In genomic region chr12:49750027-49750977, GRCh38 we compare ENCODE assay signal across 8 cellular contexts. TPM values are rescaled to one million over a fixed set of nuclear protein-coding genes. Genes with fewer than 3 reads are reported as not detected.
DNase-seq lines count a peak whose midpoint lies in the region; TF ChIP-seq lines count a peak whose summit lies in the region.

No MANE protein-coding gene starts in this region.

- TF ChIP-seq CTCF in AG10803 (conservative IDR thresholded peaks at IDR 0.05; ENCODE audit: low read length), result 0 out of 2 replicates have a peak, but pooled peaks have one; percentile 6
- TF ChIP-seq CTCF in HFFc6 (IDR thresholded peaks at IDR 0.05), result no peak

- no peak overlapping the region for H3K4me3 Mint-ChIP-seq in HFFc6

- H3K14ac ChIP-seq in trophoblast cell (ENCODE audit: low read length), result no peak overlapping the region

- peaks cover 4% of the 10 kb centered on the region; the same call in 1 of the 2 replicates for H3K27me3 Mint-ChIP-seq in HFFc6 (ENCODE audit: insufficient read depth)

- H3K4me3 ChIP-seq in AG10803 (ENCODE audit: low read length) (no peak overlapping the region), trophoblast cell (ENCODE audit: low read depth, low read length) (no peak overlapping the region)

- H4K12ac ChIP-seq in trophoblast cell (ENCODE audit: low read depth, low read length), result no peak overlapping the region

- H3K4me1 ChIP-seq in trophoblast cell (ENCODE audit: control insufficient read depth in 1 of 2, insufficient read depth in 2 of 2, low read length in 2 of 2), result no peaks in the 10 kb centered on the region

- H2BK12ac ChIP-seq in trophoblast cell (ENCODE audit: low read length), result no peak overlapping the region

- H2AK5ac ChIP-seq in trophoblast cell (ENCODE audit: low read length), result no peak overlapping the region

- H2BK5ac ChIP-seq in trophoblast cell (ENCODE audit: low read depth, low read length, poor library complexity), result no peak overlapping the region

- H3K4me1 Mint-ChIP-seq in HFFc6 (ENCODE audit: low read depth), result peaks cover 59% of the 10 kb centered on the region

- no peak overlapping the region for H2AFZ ChIP-seq in trophoblast cell (ENCODE audit: insufficient read depth, low read length, poor library complexity)

- H2BK120ac ChIP-seq in trophoblast cell (ENCODE audit: insufficient read depth, low read length, poor library complexity), result no peak overlapping the region

- peaks cover 14 to 17% of the 10 kb centered on the region in 2 experiments for H3K36me3 ChIP-seq in trophoblast cell (ENCODE audit: control insufficient read depth in 1 of 2, insufficient read depth in 2 of 2, low read length in 2 of 2)

- no peak overlapping the region for H4K91ac ChIP-seq in trophoblast cell (ENCODE audit: low read depth, low read length)

- H3K23ac ChIP-seq in trophoblast cell (ENCODE audit: low read length), result no peak overlapping the region

- H4K8ac ChIP-seq in trophoblast cell (ENCODE audit: low read depth, low read length), result no peak overlapping the region

- no peaks in the 10 kb centered on the region for H3K9me3 Mint-ChIP-seq in HFFc6

- H3K27me3 ChIP-seq in trophoblast cell (ENCODE audit: insufficient read depth, low read length), result no peaks in the 10 kb centered on the region

- in situ Hi-C loops in SK-MEL-5 (cut with HindIII; ENCODE audit: low pct_unique_long_range_greater_than_20kb, low sequenced_read_pairs), result no loop called here

- H3K79me1 ChIP-seq in trophoblast cell (ENCODE audit: low read length), result no peaks in the 10 kb centered on the region

- H3K27ac ChIP-seq in trophoblast cell (ENCODE audit: low read depth, low read length), result no peak overlapping the region
- no peak overlapping the region for H3K27ac ChIP-seq in caudate nucleus (ENCODE audit: low read depth, low read length)

- DNase-seq in AG10803 (ENCODE audit: low read depth) (peak; percentile 86), HFFc6 (peak; percentile 53), SK-MEL-5 (ENCODE audit: low read depth, low spot score) (peak; percentile 44), dedifferentiated amniotic fluid mesenchymal stem cell (ENCODE audit: extremely low spot score) (peak; percentile 47), trophoblast cell (peak in 1 of 2 donors; percentile 33), caudate nucleus (lab: John Stamatoyannopoulos, UW) (no peak), NCI-H446 treated with DMSO at 0.1 percent for 48 hours (lab: John Stamatoyannopoulos, UW) (no peak), inferior parietal cortex (ENCODE audit: extremely low spot score) (no peak)

- no CpG with 5 or more reads among the region's 8 CpGs for WGBS in trophoblast cell (ENCODE audit: extremely low coverage, insufficient coverage, insufficient read length)

- H3K18ac ChIP-seq in trophoblast cell (ENCODE audit: low read length), result no peak overlapping the region

- peaks cover 32% of the 10 kb centered on the region for H3K36me3 Mint-ChIP-seq in HFFc6 (ENCODE audit: low read depth)

- H3K79me2 ChIP-seq in trophoblast cell (ENCODE audit: control insufficient read depth, insufficient read depth, low read length, poor library complexity), result peaks cover 15% of the 10 kb centered on the region

- no peak overlapping the region for H3K4me2 ChIP-seq in trophoblast cell (ENCODE audit: low read length)

- peak overlapping the region; percentile 94 for H3K4ac ChIP-seq in trophoblast cell (ENCODE audit: low read depth, low read length)

- peak overlapping the region; percentile 74 for H3K27ac Mint-ChIP-seq in HFFc6

- H3K9me3 ChIP-seq in trophoblast cell (ENCODE audit: insufficient read depth, low read depth, low read length), result no peaks in the 10 kb centered on the region

- no peak overlapping the region for H3K9ac ChIP-seq in trophoblast cell (ENCODE audit: low read length)

RNA-seq across cellular contexts. Expression of gene TMBIM6, which starts 8.9 kb away (rescaled TPM):
- 100 to 1,000 TPM; 471 to 545 (median 497) TPM for total RNA-seq in HFFc6 (2021; fragmentation: NEBNext Ultra II Directional; extraction: Animal tissue kit (Norgen Biotek cat#: 25700))
- 970 and 993 TPM in 2 replicates for total RNA-seq in SK-MEL-5 (2014; rRNA removed; shearing (Covaris generic))
- polyA plus RNA-seq in SK-MEL-5 (2015; cell fraction: cytosol; rRNA removed), result 1,025 and 1,064 TPM in 2 replicates
- polyA plus RNA-seq in SK-MEL-5 (2015; cell fraction: nucleus; rRNA removed), result 287 and 309 TPM in 2 replicates
- 538 and 588 TPM in 2 replicates for polyA plus RNA-seq in trophoblast cell (2013)

RNA-seq across cellular contexts. Expression of gene FMNL3, which starts 43.1 kb away (rescaled TPM):
- total RNA-seq in HFFc6 (2021; fragmentation: NEBNext Ultra II Directional; extraction: Animal tissue kit (Norgen Biotek cat#: 25700)), result 10 to 100 TPM; 15.8 to 21.8 (median 19.5) TPM
- 14.5 and 17.4 TPM in 2 replicates for total RNA-seq in SK-MEL-5 (2014; rRNA removed; shearing (Covaris generic))
- 11.2 and 15.1 TPM in 2 replicates for polyA plus RNA-seq in SK-MEL-5 (2015; cell fraction: cytosol; rRNA removed)
- 25.1 and 35.2 TPM in 2 replicates for polyA plus RNA-seq in SK-MEL-5 (2015; cell fraction: nucleus; rRNA removed)
- polyA plus RNA-seq in trophoblast cell (2013), result 4.6 and 4.8 TPM in 2 replicates

Comparison
In these comparisons a context has a peak if more than half of its experiments do, and no peak if none do; other contexts are left out.
1. DNase-seq: peak in AG10803 (single experiment), HFFc6 (single experiment), SK-MEL-5 (single experiment) and dedifferentiated amniotic fluid mesenchymal stem cell (single experiment); none in caudate nucleus (0 of 61), NCI-H446 treated with DMSO at 0.1 percent for 48 hours (single experiment) and inferior parietal cortex (single experiment).